In the genomic region with DNA sequence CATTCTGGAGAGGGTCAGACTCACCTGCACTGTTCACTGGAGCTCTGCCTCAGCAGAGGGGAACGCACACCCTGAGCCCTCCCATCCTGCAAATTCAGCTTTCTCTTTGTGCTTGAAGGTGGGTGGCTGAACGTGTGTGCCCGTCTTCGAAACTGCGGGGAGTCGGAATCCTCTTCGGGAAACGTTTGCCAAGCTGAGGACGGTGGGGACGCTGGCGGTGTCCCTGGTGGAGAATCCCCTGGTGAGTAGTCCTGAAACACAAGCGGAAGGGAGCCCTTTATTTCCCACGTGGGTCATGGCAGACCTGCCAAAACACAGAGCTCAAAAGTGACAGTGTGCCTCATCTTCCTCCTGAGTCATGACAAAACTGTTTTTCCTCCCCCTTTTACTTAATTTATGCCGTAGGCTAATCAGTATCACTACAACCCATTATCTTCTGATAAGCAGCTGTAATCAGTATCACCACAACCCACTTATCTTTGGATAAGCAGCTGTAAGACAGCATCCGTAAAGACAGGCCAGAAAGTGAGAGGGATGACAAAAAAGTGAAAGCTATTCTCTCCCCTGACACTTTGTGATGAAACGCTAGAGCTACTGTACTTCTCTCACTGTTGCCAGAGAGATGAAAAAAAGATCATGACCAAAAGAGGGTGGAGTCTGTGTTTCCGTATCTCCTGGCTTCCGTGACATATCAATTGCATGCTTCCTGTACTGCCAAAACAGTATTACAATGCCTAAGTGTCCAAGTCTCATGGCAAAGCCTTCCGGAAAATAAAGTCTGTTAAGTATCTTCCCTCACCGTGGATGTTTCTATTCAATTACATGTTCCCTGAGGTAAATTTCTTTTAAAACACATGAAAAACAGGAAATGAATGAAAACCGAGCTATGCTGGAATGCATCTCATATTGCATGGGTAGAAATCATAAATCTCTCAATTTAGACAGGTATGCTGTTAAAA, we compare ENCODE assay signal across 8 cellular contexts.
DNase-seq lines count a peak whose midpoint lies in the region; ATAC-seq, FAIRE-seq and TF ChIP-seq lines count a peak whose summit lies in the region.

No MANE protein-coding gene starts in this region.

- H3K4me3 Mint-ChIP-seq in astrocyte (ENCODE audit: unreplicated experiment) = no peak overlapping the region

- peaks cover 12% of the 10 kb centered on the region for H3K4me1 Mint-ChIP-seq in astrocyte (ENCODE audit: low read depth, unreplicated experiment)

- peak; percentile 94 for ATAC-seq in GM18502 (IDR thresholded peaks at IDR 0.05; ENCODE audit: poor library complexity, unreplicated experiment)
- ATAC-seq in HG02759 (IDR thresholded peaks at IDR 0.05; ENCODE audit: unreplicated experiment) = peak; percentile 89
- peak; percentile 89 for ATAC-seq in SK-N-SH treated with all-trans-retinoic acid at 6 μM for 48 hours

- H3K36me3 ChIP-seq in astrocyte (ENCODE audit: insufficient read depth, low read length) = peaks cover 4% of the 10 kb centered on the region
- H3K36me3 ChIP-seq in muscle layer of duodenum (ENCODE audit: control insufficient read depth in 1 of 2, insufficient read depth in 2 of 2, low read length in 2 of 2) = peaks cover 0 to 7% of the 10 kb centered on the region in 2 donors
- peaks cover 0 to 6% of the 10 kb centered on the region in 2 donors for H3K36me3 ChIP-seq in vagina

- H4K20me1 ChIP-seq in astrocyte (ENCODE audit: insufficient read depth, low read length) = no peaks in the 10 kb centered on the region

- no peaks in the 10 kb centered on the region for H3K36me3 Mint-ChIP-seq in astrocyte (ENCODE audit: low read depth, unreplicated experiment)

- no peak overlapping the region for H3K4me3 ChIP-seq in astrocyte (ENCODE audit: insufficient read depth, low read depth, low read length)
- H3K4me3 ChIP-seq in muscle layer of duodenum (ENCODE audit: low read depth in 1 of 2, low read length in 2 of 2) = peak overlapping the region in 1 of 2 donors; percentile 12
- H3K4me3 ChIP-seq in vagina = peak overlapping the region; percentile 6 to 18

- H3K9me3 Mint-ChIP-seq in astrocyte (ENCODE audit: unreplicated experiment) = no peaks in the 10 kb centered on the region

- H3K27me3 ChIP-seq in astrocyte (ENCODE audit: insufficient read depth, low read length) = no peaks in the 10 kb centered on the region
- no peaks in the 10 kb centered on the region for H3K27me3 ChIP-seq in muscle layer of duodenum (ENCODE audit: low read depth, low read length)
- no peaks in the 10 kb centered on the region for H3K27me3 ChIP-seq in vagina

- H3K27ac ChIP-seq in astrocyte (ENCODE audit: low read depth, low read length) = no peak overlapping the region
- H3K27ac ChIP-seq in muscle layer of duodenum (ENCODE audit: low read length) = peak overlapping the region; percentile 56
- peak overlapping the region; percentile 57 for H3K27ac ChIP-seq in vagina

- H3K4me1 ChIP-seq in astrocyte (ENCODE audit: insufficient read depth, low read length) (no peaks in the 10 kb centered on the region), muscle layer of duodenum (ENCODE audit: control insufficient read depth in 1 of 2, insufficient read depth in 2 of 2, low read length in 2 of 2) (no peaks in the 10 kb centered on the region), vagina (no peaks in the 10 kb centered on the region)

- no peaks in the 10 kb centered on the region for H3K27me3 Mint-ChIP-seq in astrocyte (ENCODE audit: low read depth, unreplicated experiment)

- no peak overlapping the region for H3K4me2 ChIP-seq in astrocyte (ENCODE audit: low read length)

- H3K9ac ChIP-seq in astrocyte (ENCODE audit: low read length) = no peak overlapping the region

- peak; percentile 56 for FAIRE-seq in astrocyte (lab: Jason Lieb, UNC)

- no peaks in the 10 kb centered on the region for H3K9me3 ChIP-seq in astrocyte (ENCODE audit: insufficient read depth, low read depth, low read length)
- H3K9me3 ChIP-seq in muscle layer of duodenum (ENCODE audit: control insufficient read depth in 1 of 2, low read length in 2 of 2) = no peaks in the 10 kb centered on the region
- H3K9me3 ChIP-seq in vagina = no peaks in the 10 kb centered on the region

- DNase-seq in astrocyte (ENCODE audit: low read depth) = peak; percentile 61
- no peak for DNase-seq in vagina (ENCODE audit: extremely low spot score in 2 of 2)
- no peak for DNase-seq in iPS-NIHi11 (ENCODE audit: low spot score)
- no peak for DNase-seq in NCI-H146 (lab: John Stamatoyannopoulos, UW)

- no peak for TF ChIP-seq POLR2A in vagina (IDR thresholded peaks at IDR 0.05)

- no peak for TF ChIP-seq CTCF in astrocyte (IDR thresholded peaks at IDR 0.05; ENCODE audit: insufficient read depth, low read depth, low read length)
- TF ChIP-seq CTCF in vagina (IDR thresholded peaks at IDR 0.05) = no peak

- H3K27ac Mint-ChIP-seq in astrocyte (ENCODE audit: unreplicated experiment) = no peak overlapping the region

- intact Hi-C loops in vagina (cut with DNase I) = no loop called here

- no peak overlapping the region for H2AFZ ChIP-seq in astrocyte (ENCODE audit: low read depth, low read length)

- no peaks in the 10 kb centered on the region for H3K79me2 ChIP-seq in astrocyte (ENCODE audit: insufficient read depth, low read length)

TF ChIP-seq in SK-N-SH treated with all-trans-retinoic acid at 6 μM for 48 hours, 23 proteins besides CTCF, POLR2A, EP300 and RAD21:
- TF ChIP-seq ZNF565 (CRISPR knock-in tag; conservative IDR thresholded peaks at IDR 0.05; ENCODE audit: low read depth) (no peak), TCF4 (CRISPR knock-in tag; IDR thresholded peaks at IDR 0.05; ENCODE audit: borderline replicate concordance) (peak; percentile 37; the same call in 1 of the 2 replicates), TOX (CRISPR knock-in tag; IDR thresholded peaks at IDR 0.05; ENCODE audit: borderline replicate concordance) (peak; percentile 93), ZC3H10 (CRISPR knock-in tag; IDR thresholded peaks at IDR 0.05) (peak; percentile 89; the same call in 1 of the 2 replicates), ISL1 (CRISPR knock-in tag; IDR thresholded peaks at IDR 0.05) (peak; percentile 68; the same call in 1 of the 2 replicates), RARB (CRISPR knock-in tag; IDR thresholded peaks at IDR 0.05) (peak; percentile 20; the same call in 1 of the 2 replicates)
- TF ChIP-seq, protein P1, sequence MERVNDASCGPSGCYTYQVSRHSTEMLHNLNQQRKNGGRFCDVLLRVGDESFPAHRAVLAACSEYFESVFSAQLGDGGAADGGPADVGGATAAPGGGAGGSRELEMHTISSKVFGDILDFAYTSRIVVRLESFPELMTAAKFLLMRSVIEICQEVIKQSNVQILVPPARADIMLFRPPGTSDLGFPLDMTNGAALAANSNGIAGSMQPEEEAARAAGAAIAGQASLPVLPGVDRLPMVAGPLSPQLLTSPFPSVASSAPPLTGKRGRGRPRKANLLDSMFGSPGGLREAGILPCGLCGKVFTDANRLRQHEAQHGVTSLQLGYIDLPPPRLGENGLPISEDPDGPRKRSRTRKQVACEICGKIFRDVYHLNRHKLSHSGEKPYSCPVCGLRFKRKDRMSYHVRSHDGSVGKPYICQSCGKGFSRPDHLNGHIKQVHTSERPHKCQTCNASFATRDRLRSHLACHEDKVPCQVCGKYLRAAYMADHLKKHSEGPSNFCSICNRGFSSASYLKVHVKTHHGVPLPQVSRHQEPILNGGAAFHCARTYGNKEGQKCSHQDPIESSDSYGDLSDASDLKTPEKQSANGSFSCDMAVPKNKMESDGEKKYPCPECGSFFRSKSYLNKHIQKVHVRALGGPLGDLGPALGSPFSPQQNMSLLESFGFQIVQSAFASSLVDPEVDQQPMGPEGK (CRISPR knock-in tag; IDR thresholded peaks at IDR 0.05; ENCODE audit: borderline replicate concordance) = no peak
